15 cellular contexts compared by ENCODE assay signal in the genomic region with DNA sequence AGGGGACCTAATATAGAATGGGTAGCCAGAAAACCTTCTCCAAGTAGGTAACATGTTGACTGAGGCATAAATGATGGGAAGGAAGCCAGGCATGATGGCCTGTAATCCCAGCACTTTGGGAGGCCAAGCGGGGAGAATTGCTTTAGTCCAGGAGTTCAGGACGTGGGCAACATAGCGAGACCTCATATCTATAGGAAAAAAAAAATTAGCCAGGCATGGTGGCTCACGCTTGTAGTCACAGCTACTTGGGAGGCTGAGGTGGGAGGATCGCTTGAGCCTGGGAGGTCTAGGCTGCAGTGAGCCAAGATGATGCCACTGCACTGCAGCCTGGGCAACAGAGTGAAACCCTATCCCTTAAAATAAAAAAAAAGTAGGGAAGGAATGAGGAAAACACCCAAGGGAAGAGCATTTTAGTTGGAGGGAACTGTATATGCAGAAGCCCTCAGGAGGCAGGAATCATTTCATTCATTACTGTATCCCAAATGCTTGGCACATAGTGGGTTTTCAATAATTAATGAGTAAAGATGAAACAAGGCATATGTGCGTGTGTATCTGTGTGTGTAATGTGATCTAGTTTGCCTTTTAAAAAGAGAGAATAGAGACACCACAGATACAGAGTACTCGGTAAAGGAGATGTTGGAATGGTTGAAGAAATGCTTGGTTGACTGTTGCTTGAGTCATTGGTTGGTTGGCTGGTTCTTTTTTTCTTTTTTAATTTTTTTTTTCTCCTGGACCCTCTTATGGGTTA. TPM values are rescaled to one million over a fixed set of nuclear protein-coding genes. Genes with fewer than 3 reads are reported as not detected.
DNase-seq lines count a peak whose midpoint lies in the region; ATAC-seq and TF ChIP-seq lines count a peak whose summit lies in the region.
"Had no signal": no experiment of that assay in that cellular context is flagged by ENCODE, and none has a peak within 500 bp of the region (broad histone marks: within the 10 kb centered on the region; RNA-seq: fewer than 3 reads in every experiment).

No MANE protein-coding gene starts in this region.

- H3K4me3 ChIP-seq in OCI-LY1 (ENCODE audit: low read depth, low read length, poor library complexity, severe bottlenecking) = peak overlapping the region; percentile 89
- H3K4me3 ChIP-seq in osteoblast (ENCODE audit: insufficient read depth, low read length) = no peak overlapping the region
- H3K4me3 ChIP-seq: thyroid gland had no signal

- H3K27me3 ChIP-seq in OCI-LY1 (ENCODE audit: insufficient read depth, low read length) (no peaks in the 10 kb centered on the region), osteoblast (ENCODE audit: insufficient read depth, low read length) (no peaks in the 10 kb centered on the region)
- H3K27me3 ChIP-seq: thyroid gland had no signal

- H3K27me3 Mint-ChIP-seq in activated naive CD4-positive, alpha-beta T cell treated with anti-CD3 and anti-CD28 coated beads for 36 hours (ENCODE audit: low read depth) = no peaks in the 10 kb centered on the region
- H3K27me3 Mint-ChIP-seq in activated naive CD4-positive, alpha-beta T cell treated with anti-CD3 and anti-CD28 coated beads, Interleukin-2, amount 10 ng/mL, durations not matched to agents 7 days and 5 days = peaks cover 50% of the 10 kb centered on the region
- peaks cover 10% of the 10 kb centered on the region for H3K27me3 Mint-ChIP-seq in dendritic cell treated with granulocyte-macrophage colony-stimulating factor and Interleukin-4, amounts not matched to agents 40 ng/mL and 50 ng/mL, for 4 days
- H3K27me3 Mint-ChIP-seq in stimulated activated naive CD8-positive, alpha-beta T cell treated with anti-CD3 and anti-CD28 coated beads, Interleukin-15, amount 100 ng/mL, for 72 hours = peaks cover 5% of the 10 kb centered on the region

- no peaks in the 10 kb centered on the region for H3K9me2 ChIP-seq in OCI-LY1 (ENCODE audit: low read depth, low read length)

- CTCF ChIA-PET in activated naive CD4-positive, alpha-beta T cell treated with anti-CD3 and anti-CD28 coated beads for 36 hours (lab: Charles Lee) = interaction anchor here (0.6 kb wide), 1 partner anchor 56 kb away, joined by 3 read pairs; no protein-coding TSS in a partner anchor
- CTCF ChIA-PET in activated naive CD4-positive, alpha-beta T cell treated with anti-CD3 and anti-CD28 coated beads, Interleukin-2, amount 10 ng/mL, durations not matched to agents 7 days and 5 days (lab: Charles Lee) = interaction anchor here (0.8 to 1.2 kb wide), 2 partner anchors 53 to 205 kb away, joined by 3 read pairs; no protein-coding TSS in a partner anchor

- H3K4me3 Mint-ChIP-seq in activated naive CD4-positive, alpha-beta T cell treated with anti-CD3 and anti-CD28 coated beads for 36 hours = no peak overlapping the region
- H3K4me3 Mint-ChIP-seq in activated naive CD4-positive, alpha-beta T cell treated with anti-CD3 and anti-CD28 coated beads, Interleukin-2, amount 10 ng/mL, durations not matched to agents 7 days and 5 days = no peak overlapping the region
- peak overlapping the region; percentile 85 for H3K4me3 Mint-ChIP-seq in dendritic cell treated with granulocyte-macrophage colony-stimulating factor and Interleukin-4, amounts not matched to agents 40 ng/mL and 50 ng/mL, for 4 days
- H3K4me3 Mint-ChIP-seq in stimulated activated naive CD8-positive, alpha-beta T cell treated with anti-CD3 and anti-CD28 coated beads, Interleukin-15, amount 100 ng/mL, for 72 hours = peak overlapping the region; percentile 52 to 67

- no peak for TF ChIP-seq CTCF in OCI-LY1 (IDR thresholded peaks at IDR 0.05; ENCODE audit: low read length)
- TF ChIP-seq CTCF in osteoblast (IDR thresholded peaks at IDR 0.05; ENCODE audit: extremely low read depth, low read depth, low read length) = no peak

- DNase-seq in activated naive CD4-positive, alpha-beta T cell treated with anti-CD3 and anti-CD28 coated beads for 36 hours = no peak
- DNase-seq in activated naive CD4-positive, alpha-beta T cell treated with anti-CD3 and anti-CD28 coated beads, Interleukin-2, amount 10 ng/mL, durations not matched to agents 7 days and 5 days = no peak
- DNase-seq in stimulated activated naive CD8-positive, alpha-beta T cell treated with anti-CD3 and anti-CD28 coated beads, Interleukin-15, amount 100 ng/mL, for 72 hours = no peak
- DNase-seq in osteoblast (ENCODE audit: insufficient read length, low spot score, missing footprints) = no peak
- DNase-seq: mesendoderm; NCI-H526 treated with DMSO at 0.1 percent for 48 hours; stimulated activated CD4-positive, alpha-beta T cell treated with anti-CD3 and anti-CD28 coated beads, Interleukin-12 subunit alpha, Interleukin-12 subunit beta, amount 100 ng/mL, for 4 hours; thyroid gland had no signal

- no peaks in the 10 kb centered on the region for H4K20me1 ChIP-seq in OCI-LY1 (ENCODE audit: insufficient read depth, low read length)
- peaks cover 8% of the 10 kb centered on the region for H4K20me1 ChIP-seq in osteoblast (ENCODE audit: insufficient read depth, low read length)

- H3K27ac ChIP-seq in OCI-LY1 (ENCODE audit: low read depth, low read length, poor library complexity, severe bottlenecking) (no peak overlapping the region), osteoblast (ENCODE audit: low read depth, low read length) (no peak overlapping the region)
- H3K27ac ChIP-seq: parathyroid adenoma, thyroid gland had no signal

- H3K4me2 ChIP-seq in OCI-LY1 (ENCODE audit: low read length) (peak overlapping the region; percentile 71), osteoblast (ENCODE audit: insufficient read depth, low read length) (no peak overlapping the region)

- H2AFZ ChIP-seq in OCI-LY1 (ENCODE audit: low read length) (no peak overlapping the region), osteoblast (ENCODE audit: low read length) (no peak overlapping the region)
- H2AFZ ChIP-seq: parathyroid adenoma had no signal

- H3K4me1 ChIP-seq in OCI-LY1 (ENCODE audit: insufficient read depth, low read length, severe bottlenecking) (peaks cover 42% of the 10 kb centered on the region), osteoblast (ENCODE audit: insufficient read depth, low read length) (peaks cover 3% of the 10 kb centered on the region)
- H3K4me1 ChIP-seq: parathyroid adenoma had no signal

- ATAC-seq in stimulated activated naive CD8-positive, alpha-beta T cell treated with anti-CD3 and anti-CD28 coated beads, Interleukin-15, amount 100 ng/mL, for 72 hours = no peak
- ATAC-seq in HG02840 (IDR thresholded peaks at IDR 0.05; ENCODE audit: low FRiP score, unreplicated experiment) (no peak), HG02623 (IDR thresholded peaks at IDR 0.05; ENCODE audit: unreplicated experiment) (no peak)

- intact Hi-C loops in activated naive CD4-positive, alpha-beta T cell treated with anti-CD3 and anti-CD28 coated beads for 36 hours (cut with micrococcal nuclease) = no loop called here
- intact Hi-C loops in dendritic cell treated with granulocyte-macrophage colony-stimulating factor and Interleukin-4, amounts not matched to agents 40 ng/mL and 50 ng/mL, for 4 days (cut with micrococcal nuclease) = no loop called here

- peaks cover 53% of the 10 kb centered on the region for H3K4me1 Mint-ChIP-seq in activated naive CD4-positive, alpha-beta T cell treated with anti-CD3 and anti-CD28 coated beads for 36 hours (ENCODE audit: low read depth)
- H3K4me1 Mint-ChIP-seq in activated naive CD4-positive, alpha-beta T cell treated with anti-CD3 and anti-CD28 coated beads, Interleukin-2, amount 10 ng/mL, durations not matched to agents 7 days and 5 days = peaks cover 66% of the 10 kb centered on the region
- H3K4me1 Mint-ChIP-seq in dendritic cell treated with granulocyte-macrophage colony-stimulating factor and Interleukin-4, amounts not matched to agents 40 ng/mL and 50 ng/mL, for 4 days (ENCODE audit: low read depth) = peaks cover 66% of the 10 kb centered on the region
- H3K4me1 Mint-ChIP-seq in stimulated activated naive CD8-positive, alpha-beta T cell treated with anti-CD3 and anti-CD28 coated beads, Interleukin-15, amount 100 ng/mL, for 72 hours = peaks cover 64% of the 10 kb centered on the region

- peaks cover 19% of the 10 kb centered on the region for H3K79me2 ChIP-seq in OCI-LY1 (ENCODE audit: insufficient read depth, low read length)
- peaks cover 26% of the 10 kb centered on the region for H3K79me2 ChIP-seq in osteoblast (ENCODE audit: insufficient read depth, low read length)

- H3F3A ChIP-seq in OCI-LY1 (ENCODE audit: insufficient read depth, low read length) = 0 out of 2 replicates have a peak, but pooled peaks cover 2% of the 10 kb centered on the region

- peaks cover 64% of the 10 kb centered on the region for H3K36me3 ChIP-seq in OCI-LY1 (ENCODE audit: insufficient read depth, low read length)
- H3K36me3 ChIP-seq in osteoblast (ENCODE audit: insufficient read depth, low read length) = peaks cover 10% of the 10 kb centered on the region
- H3K36me3 ChIP-seq: thyroid gland had no signal

- H3K9me3 Mint-ChIP-seq in activated naive CD4-positive, alpha-beta T cell treated with anti-CD3 and anti-CD28 coated beads for 36 hours = no peaks in the 10 kb centered on the region
- H3K9me3 Mint-ChIP-seq in activated naive CD4-positive, alpha-beta T cell treated with anti-CD3 and anti-CD28 coated beads, Interleukin-2, amount 10 ng/mL, durations not matched to agents 7 days and 5 days = peaks cover 5% of the 10 kb centered on the region
- H3K9me3 Mint-ChIP-seq in dendritic cell treated with granulocyte-macrophage colony-stimulating factor and Interleukin-4, amounts not matched to agents 40 ng/mL and 50 ng/mL, for 4 days = no peaks in the 10 kb centered on the region
- peaks cover 14 to 17% of the 10 kb centered on the region in 2 donors for H3K9me3 Mint-ChIP-seq in stimulated activated naive CD8-positive, alpha-beta T cell treated with anti-CD3 and anti-CD28 coated beads, Interleukin-15, amount 100 ng/mL, for 72 hours

- no peak overlapping the region for H3K9ac ChIP-seq in OCI-LY1 (ENCODE audit: low read length)
- H3K9ac ChIP-seq: parathyroid adenoma had no signal

- H3K27ac Mint-ChIP-seq in activated naive CD4-positive, alpha-beta T cell treated with anti-CD3 and anti-CD28 coated beads for 36 hours = peak overlapping the region; percentile 6
- H3K27ac Mint-ChIP-seq in activated naive CD4-positive, alpha-beta T cell treated with anti-CD3 and anti-CD28 coated beads, Interleukin-2, amount 10 ng/mL, durations not matched to agents 7 days and 5 days = no peak overlapping the region
- peak overlapping the region; percentile 92 for H3K27ac Mint-ChIP-seq in dendritic cell treated with granulocyte-macrophage colony-stimulating factor and Interleukin-4, amounts not matched to agents 40 ng/mL and 50 ng/mL, for 4 days
- H3K27ac Mint-ChIP-seq in stimulated activated naive CD8-positive, alpha-beta T cell treated with anti-CD3 and anti-CD28 coated beads, Interleukin-15, amount 100 ng/mL, for 72 hours = peak overlapping the region; percentile 29 to 81

- no peaks in the 10 kb centered on the region for H3K9me3 ChIP-seq in OCI-LY1 (ENCODE audit: low read length)
- H3K9me3 ChIP-seq in osteoblast (ENCODE audit: low read depth, low read length) = no peaks in the 10 kb centered on the region
- H3K9me3 ChIP-seq: thyroid gland had no signal

- peaks cover 33% of the 10 kb centered on the region for H3K36me3 Mint-ChIP-seq in activated naive CD4-positive, alpha-beta T cell treated with anti-CD3 and anti-CD28 coated beads for 36 hours (ENCODE audit: low read depth)
- H3K36me3 Mint-ChIP-seq in activated naive CD4-positive, alpha-beta T cell treated with anti-CD3 and anti-CD28 coated beads, Interleukin-2, amount 10 ng/mL, durations not matched to agents 7 days and 5 days = peaks cover 34% of the 10 kb centered on the region
- H3K36me3 Mint-ChIP-seq in dendritic cell treated with granulocyte-macrophage colony-stimulating factor and Interleukin-4, amounts not matched to agents 40 ng/mL and 50 ng/mL, for 4 days (ENCODE audit: low read depth) = peaks cover 76% of the 10 kb centered on the region

RNA-seq across cellular contexts. Expression of gene NUP62, which starts 2.2 kb away (rescaled TPM):
- 10 to 100 TPM; 89.2 to 92.5 TPM for total RNA-seq in activated naive CD4-positive, alpha-beta T cell treated with anti-CD3 and anti-CD28 coated beads for 36 hours
- total RNA-seq in osteoblast = 21.2 and 22.8 TPM in 2 replicates

RNA-seq across cellular contexts. Expression of gene ATF5, which starts 2.5 kb away (rescaled TPM):
- total RNA-seq in activated naive CD4-positive, alpha-beta T cell treated with anti-CD3 and anti-CD28 coated beads for 36 hours = 1 to 10 TPM; 8.0 to 8.8 TPM
- total RNA-seq in osteoblast = 6.2 and 8.3 TPM in 2 replicates

RNA-seq across cellular contexts. Expression of gene SIGLEC11, which starts 29.5 kb away (rescaled TPM):
- not detected for total RNA-seq in activated naive CD4-positive, alpha-beta T cell treated with anti-CD3 and anti-CD28 coated beads for 36 hours
- total RNA-seq in osteoblast = under 0.01 TPM in 1 of 2 replicates, not detected in the other
- total RNA-seq: Daoy, fibroblast of lung had no signal

RNA-seq across cellular contexts. Expression of gene IL4I1, which starts 34.8 kb away (rescaled TPM):
- 1 to 10 TPM; 7.2 to 7.5 TPM for total RNA-seq in activated naive CD4-positive, alpha-beta T cell treated with anti-CD3 and anti-CD28 coated beads for 36 hours
- 0.29 and 1.4 TPM in 2 replicates for total RNA-seq in osteoblast

RNA-seq across cellular contexts. Expression of gene TBC1D17, which starts 54.0 kb away (rescaled TPM):
- total RNA-seq in activated naive CD4-positive, alpha-beta T cell treated with anti-CD3 and anti-CD28 coated beads for 36 hours = 10 to 100 TPM; 29.8 to 32.4 TPM
- 21.4 and 26.5 TPM in 2 replicates for total RNA-seq in osteoblast

Comparison
In these comparisons a context has a peak if more than half of its experiments do, and no peak if none do; other contexts are left out.
1. H3K4me3 Mint-ChIP-seq: peak in dendritic cell treated with granulocyte-macrophage colony-stimulating factor and Interleukin-4, amounts not matched to agents 40 ng/mL and 50 ng/mL, for 4 days (single experiment) and stimulated activated naive CD8-positive, alpha-beta T cell treated with anti-CD3 and anti-CD28 coated beads, Interleukin-15, amount 100 ng/mL, for 72 hours (2 of 2); none in activated naive CD4-positive, alpha-beta T cell treated with anti-CD3 and anti-CD28 coated beads for 36 hours (single experiment) and activated naive CD4-positive, alpha-beta T cell treated with anti-CD3 and anti-CD28 coated beads, Interleukin-2, amount 10 ng/mL, durations not matched to agents 7 days and 5 days (single experiment).